Comparison of ENCODE assay signal across 25 cellular contexts in the genomic region with DNA sequence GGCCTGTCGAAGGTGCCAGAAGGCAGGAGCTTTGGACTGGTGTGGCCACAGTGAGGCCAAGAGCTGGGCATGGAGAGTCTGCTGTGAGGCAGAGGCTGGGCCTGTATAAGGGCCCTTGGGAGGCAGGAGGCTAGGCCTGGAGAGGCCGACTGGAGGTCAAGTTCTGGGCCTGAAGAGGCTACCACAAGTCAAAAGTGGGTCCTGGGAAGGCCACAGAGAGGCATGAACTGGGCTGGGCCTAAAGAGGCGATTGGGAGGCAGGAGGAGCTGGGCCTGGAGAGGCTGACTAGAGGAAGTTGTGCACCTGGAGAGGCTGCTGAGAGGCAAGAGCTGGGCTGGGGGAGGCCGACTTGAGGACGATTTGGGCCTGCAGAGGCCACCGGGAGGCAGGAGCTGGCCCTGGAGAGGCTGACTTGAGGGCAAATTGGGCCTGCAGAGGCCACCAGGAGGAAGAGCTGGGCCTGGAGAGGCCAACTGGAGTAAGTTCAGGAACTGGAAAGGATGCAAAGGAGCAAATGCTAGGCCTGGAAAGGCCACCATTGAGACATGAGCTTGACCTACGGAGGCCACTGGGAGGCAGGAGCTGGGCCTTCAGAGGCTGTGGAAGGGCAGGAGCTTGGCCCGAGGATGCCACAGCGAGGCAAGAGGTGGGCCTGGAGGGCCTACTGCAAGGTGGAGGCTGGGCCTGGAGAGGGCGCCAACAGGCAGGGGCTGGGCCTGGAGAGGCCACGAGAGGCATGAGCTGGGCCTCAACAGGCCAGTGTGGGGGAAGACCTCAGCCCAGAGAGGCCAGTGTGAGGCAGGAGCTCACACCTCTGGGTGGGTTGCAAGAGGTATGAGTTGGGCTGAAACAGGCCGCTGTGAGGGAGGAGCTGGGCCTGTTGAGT. TPM values are rescaled to one million over a fixed set of nuclear protein-coding genes. Genes with fewer than 3 reads are reported as not detected.
"Had no signal": no experiment of that assay in that cellular context is flagged by ENCODE, and none has a peak within 500 bp of the region (broad histone marks: within the 10 kb centered on the region; RNA-seq: fewer than 3 reads in every experiment).

No MANE protein-coding gene starts in this region.

- H2AFZ ChIP-seq: PC-9 had no signal

- H3K4me2 ChIP-seq: PC-9, SK-N-SH had no signal

- H3K4me1 ChIP-seq: Peyer's patch had no signal

- H3K9me3 ChIP-seq: SK-N-SH had no signal

- H3K27ac ChIP-seq: PC-9, Peyer's patch had no signal

- H3K9me2 ChIP-seq: SK-N-SH had no signal

- H3K4me3 ChIP-seq: PC-9, Peyer's patch had no signal

- H3K9ac ChIP-seq: SK-N-SH had no signal

- H3K36me3 ChIP-seq: Peyer's patch had no signal

- ATAC-seq: HepG2 had no signal

- DNase-seq: IMR-90, Karpas-422, KG1, MM.1S, NCI-H1092 treated with DMSO at 0.1 percent for 48 hours, NCI-H1436, NCI-H187, NCI-H2029, NCI-H2081 treated with DMSO at 0.1 percent for 48 hours, NCI-H2171, NCI-H226, NCI-H446, NCI-H510A, NCI-H524 treated with DMSO at 0.1 percent for 48 hours, NCI-H69, OCI-M1, PC-9, SHP77, SK-N-SH, SW 1271 had no signal

- H3K27me3 ChIP-seq: Peyer's patch had no signal

RNA-seq across cellular contexts. Expression of a gene that starts 39.8 kb away (rescaled TPM):
- total RNA-seq: HepG2, HT1080, IMR-90, PC-9, Peyer's patch, RPMI7951, SK-MEL-5 had no signal
